In genomic region chr13:110246530-110246929, GRCh38 we compare ENCODE assay signal across 15 cellular contexts.
DNase-seq lines count a peak whose midpoint lies in the region; ATAC-seq and TF ChIP-seq lines count a peak whose summit lies in the region.
"Had no signal": no experiment of that assay in that cellular context is flagged by ENCODE, and none has a peak within 500 bp of the region (broad histone marks: within the 10 kb centered on the region; RNA-seq: fewer than 3 reads in every experiment).

No MANE protein-coding gene starts in this region.

- peaks cover 11% of the 10 kb centered on the region for H3K79me2 ChIP-seq in hepatocyte

- peaks cover 8% of the 10 kb centered on the region for H3K27me3 Mint-ChIP-seq in activated CD4-positive, alpha-beta memory T cell treated with anti-CD3 and anti-CD28 coated beads for 36 hours

- H3K27ac ChIP-seq in hepatocyte = peak overlapping the region; percentile 60
- H3K27ac ChIP-seq: VCaP had no signal

- H3K4me3 ChIP-seq in adipocyte (ENCODE audit: low read length) (peak overlapping the region; percentile 54), hepatocyte (no peak overlapping the region), skeletal muscle satellite cell (ENCODE audit: low read length) (no peak overlapping the region)

- no peaks in the 10 kb centered on the region for H4K20me1 ChIP-seq in hepatocyte (ENCODE audit: insufficient read depth, poor library complexity, severe bottlenecking)

- H3K9me3 Mint-ChIP-seq in activated CD4-positive, alpha-beta memory T cell treated with anti-CD3 and anti-CD28 coated beads for 36 hours = no peaks in the 10 kb centered on the region
- H3K9me3 Mint-ChIP-seq: stimulated activated naive CD8-positive, alpha-beta T cell treated with anti-CD3 and anti-CD28 coated beads, Interleukin-15, amount 100 ng/mL, for 72 hours had no signal

- H3K4me3 Mint-ChIP-seq in activated CD4-positive, alpha-beta memory T cell treated with anti-CD3 and anti-CD28 coated beads for 36 hours = no peak overlapping the region
- H3K4me3 Mint-ChIP-seq: stimulated activated naive CD8-positive, alpha-beta T cell treated with anti-CD3 and anti-CD28 coated beads, Interleukin-15, amount 100 ng/mL, for 72 hours had no signal

- ATAC-seq in GM19397 (IDR thresholded peaks at IDR 0.05; ENCODE audit: unreplicated experiment) (no peak), GM21515 (IDR thresholded peaks at IDR 0.05; ENCODE audit: unreplicated experiment) (no peak)
- ATAC-seq: stimulated activated naive CD8-positive, alpha-beta T cell treated with anti-CD3 and anti-CD28 coated beads, Interleukin-15, amount 100 ng/mL, for 72 hours had no signal

- no peak overlapping the region for H3K27ac Mint-ChIP-seq in activated CD4-positive, alpha-beta memory T cell treated with anti-CD3 and anti-CD28 coated beads for 36 hours
- H3K27ac Mint-ChIP-seq: stimulated activated naive CD8-positive, alpha-beta T cell treated with anti-CD3 and anti-CD28 coated beads, Interleukin-15, amount 100 ng/mL, for 72 hours had no signal

- H3K36me3 ChIP-seq in adipocyte (ENCODE audit: control insufficient read depth, insufficient read depth, low read length, severe bottlenecking) = peaks cover 46% of the 10 kb centered on the region
- no peaks in the 10 kb centered on the region for H3K36me3 ChIP-seq in hepatocyte (replicated peaks; ENCODE audit: insufficient read depth, low read depth)
- H3K36me3 ChIP-seq in skeletal muscle satellite cell (ENCODE audit: insufficient read depth, low read length) = peaks cover 6% of the 10 kb centered on the region

- no peak overlapping the region for H3K4me2 ChIP-seq in hepatocyte
- H3K4me2 ChIP-seq in skeletal muscle satellite cell (ENCODE audit: low read length) = no peak overlapping the region

- H3K4me1 Mint-ChIP-seq in activated CD4-positive, alpha-beta memory T cell treated with anti-CD3 and anti-CD28 coated beads for 36 hours (ENCODE audit: low read depth) = no peaks in the 10 kb centered on the region
- H3K4me1 Mint-ChIP-seq: stimulated activated naive CD8-positive, alpha-beta T cell treated with anti-CD3 and anti-CD28 coated beads, Interleukin-15, amount 100 ng/mL, for 72 hours had no signal

- H2AFZ ChIP-seq in hepatocyte = no peak overlapping the region

- H3K4me1 ChIP-seq in adipocyte (ENCODE audit: control insufficient read depth, insufficient read depth, low read length) (peaks cover 82% of the 10 kb centered on the region), hepatocyte (ENCODE audit: insufficient read depth) (peaks cover 21% of the 10 kb centered on the region), skeletal muscle satellite cell (ENCODE audit: control insufficient read depth, insufficient read depth, low read length) (peaks cover 64% of the 10 kb centered on the region)

- 68% methylated on average over 5 of the region's 5 CpGs for WGBS in hepatocyte (ENCODE audit: low lambda C conversion rate, missing lambda C conversion rate)

- POLR2A ChIA-PET in activated CD4-positive, alpha-beta memory T cell treated with anti-CD3 and anti-CD28 coated beads for 36 hours (lab: Charles Lee) = no interaction called here

- H3K9me3 ChIP-seq in adipocyte (ENCODE audit: control insufficient read depth, low read length) = no peaks in the 10 kb centered on the region
- no peaks in the 10 kb centered on the region for H3K9me3 ChIP-seq in hepatocyte (ENCODE audit: low read depth)
- H3K9me3 ChIP-seq in skeletal muscle satellite cell (replicated peaks; ENCODE audit: low read length) = no peaks in the 10 kb centered on the region

- intact Hi-C loops in activated CD4-positive, alpha-beta memory T cell treated with anti-CD3 and anti-CD28 coated beads for 36 hours (cut with micrococcal nuclease) = no loop called here

- CTCF ChIA-PET in activated CD4-positive, alpha-beta memory T cell treated with anti-CD3 and anti-CD28 coated beads for 36 hours (lab: Charles Lee) = no interaction called here

- no peak for TF ChIP-seq CTCF in hepatocyte (IDR thresholded peaks at IDR 0.05; ENCODE audit: poor library complexity)

- DNase-seq in EH (ENCODE audit: low read depth) = peak; percentile 56
- no peak for DNase-seq in adipocyte (ENCODE audit: low read depth)
- DNase-seq in hepatocyte (ENCODE audit: low spot score) = no peak
- DNase-seq in hepatic stellate cell (ENCODE audit: low spot score) = no peak
- DNase-seq in activated CD4-positive, alpha-beta memory T cell treated with anti-CD3 and anti-CD28 coated beads for 36 hours = no peak
- DNase-seq: DMS153; HCEC 1CT; NCI-H446 treated with DMSO at 0.1 percent for 48 hours; OCI-M1; small intestine; stimulated activated naive CD8-positive, alpha-beta T cell treated with anti-CD3 and anti-CD28 coated beads, Interleukin-15, amount 100 ng/mL, for 72 hours had no signal

- H3K9ac ChIP-seq in adipocyte (ENCODE audit: low read length) (peak overlapping the region; percentile 80), skeletal muscle satellite cell (ENCODE audit: low read depth, low read length) (peak overlapping the region; percentile 63)

- H3K36me3 Mint-ChIP-seq in activated CD4-positive, alpha-beta memory T cell treated with anti-CD3 and anti-CD28 coated beads for 36 hours = no peaks in the 10 kb centered on the region

- H3K27me3 ChIP-seq in adipocyte (replicated peaks; ENCODE audit: control insufficient read depth, insufficient read depth, low read length) (no peaks in the 10 kb centered on the region), hepatocyte (no peaks in the 10 kb centered on the region), skeletal muscle satellite cell (ENCODE audit: control insufficient read depth, insufficient read depth, low read length) (no peaks in the 10 kb centered on the region)

- H3K9me2 ChIP-seq in hepatocyte (replicated peaks; ENCODE audit: insufficient read depth) = no peaks in the 10 kb centered on the region
